8 cellular contexts compared by ENCODE assay signal in the genomic region with DNA sequence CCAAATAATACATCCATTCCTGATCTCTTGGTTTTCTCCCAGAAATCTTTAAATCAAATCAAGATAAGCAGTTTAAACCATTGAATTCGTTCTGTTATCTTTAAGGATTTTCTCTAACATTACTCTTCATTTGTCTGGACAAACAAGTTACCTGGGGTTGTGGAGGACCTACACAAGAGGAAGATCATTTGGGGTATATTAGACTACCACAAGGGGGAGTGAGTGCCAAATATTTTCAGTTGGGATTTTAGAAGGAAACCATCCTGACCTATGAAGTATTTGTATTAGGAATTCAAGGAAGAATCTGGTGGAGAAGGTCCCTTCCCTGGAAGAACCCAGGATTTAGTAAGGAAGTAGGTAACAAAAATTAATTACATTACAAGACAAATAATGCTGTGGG. TPM values are rescaled to one million over a fixed set of nuclear protein-coding genes. Genes with fewer than 3 reads are reported as not detected.
DNase-seq lines count a peak whose midpoint lies in the region; ATAC-seq and TF ChIP-seq lines count a peak whose summit lies in the region.

No MANE protein-coding gene starts in this region.

- TF ChIP-seq CTCF in 22Rv1 (IDR thresholded peaks at IDR 0.05) (peak; percentile 72), GM12873 (IDR thresholded peaks at IDR 0.05; ENCODE audit: insufficient read depth, low read depth, low read length, missing control alignments) (peak; percentile 51), Panc1 (IDR thresholded peaks at IDR 0.05) (peak; percentile 54; the same call in 1 of the 2 replicates), fibroblast of pulmonary artery (IDR thresholded peaks at IDR 0.05; ENCODE audit: low read length, missing control alignments) (peak; percentile 61)

- no TSS peak for BruUV-seq in Panc1 (replicated peaks; lab: Mats Ljungman, UMichigan)

- CTCF ChIA-PET in Panc1 (lab: Charles Lee) = no interaction called here

- H3K4me3 ChIP-seq in Panc1 (ENCODE audit: low read depth in 2 of 2, low read length in 2 of 2) (no peak overlapping the region), fibroblast of pulmonary artery (replicated peaks; ENCODE audit: low read depth, low read length) (no peak overlapping the region)

- H3K36me3 ChIP-seq in Panc1 (ENCODE audit: control insufficient read depth, insufficient read depth, low read length) = no peaks in the 10 kb centered on the region

- H3K4me1 ChIP-seq in Panc1 (ENCODE audit: control insufficient read depth, insufficient read depth, low read length) = no peaks in the 10 kb centered on the region

- intact Hi-C loops in Panc1 (cut with micrococcal nuclease; ENCODE audit: unreplicated experiment) = loop anchor here (10.0 kb wide), 1 partner anchor 179 kb away; no protein-coding TSS in a partner anchor
- intact Hi-C loops in posterior cingulate gyrus (cut with DNase I) = no loop called here

- DNase-seq in Panc1 (ENCODE audit: low read depth, low spot score) = peak; percentile 13
- peak; percentile 33 for DNase-seq in fibroblast of pulmonary artery (ENCODE audit: low read depth)
- no peak for DNase-seq in cortex of kidney (lab: John Stamatoyannopoulos, UW)
- no peak for DNase-seq in activated T-cell treated with anti-CD3 and anti-CD28 coated beads for 4 hours
- no peak for DNase-seq in posterior cingulate gyrus

- in situ Hi-C loops in Panc1 (cut with HindIII; ENCODE audit: low pct_unique_long_range_greater_than_20kb, low sequenced_read_pairs) = no loop called here

- H3K27me3 ChIP-seq in Panc1 (ENCODE audit: control insufficient read depth, insufficient read depth, low read length) = peaks cover 2% of the 10 kb centered on the region; the same call in 1 of the 2 replicates

- H3K27ac ChIP-seq in 22Rv1 (no peak overlapping the region), Panc1 (ENCODE audit: low read length) (no peak overlapping the region)

- H3K9me3 ChIP-seq in Panc1 (ENCODE audit: control insufficient read depth, insufficient read depth, low read depth, low read length) = no peaks in the 10 kb centered on the region

- ATAC-seq in Panc1 (no peak), HG02970 (IDR thresholded peaks at IDR 0.05; ENCODE audit: low FRiP score, unreplicated experiment) (no peak)

- POLR2A ChIA-PET in Panc1 (lab: Charles Lee) = no interaction called here

RNA-seq across cellular contexts. Expression of a gene that starts 12.0 kb away (rescaled TPM):
- total RNA-seq in Panc1 (2021; ENCODE audit: unreplicated experiment) = not detected
- not detected for polyA plus RNA-seq in Panc1 (2012; ENCODE audit: insufficient read length)

RNA-seq across cellular contexts. Expression of a gene that starts 46.6 kb away (rescaled TPM):
- total RNA-seq in Panc1 (2021; ENCODE audit: unreplicated experiment) = 66.1 TPM
- 38.4 TPM for polyA plus RNA-seq in Panc1 (2012; ENCODE audit: insufficient read length)

RNA-seq across cellular contexts. Expression of a gene that starts 59.2 kb away (rescaled TPM):
- 2.0 TPM for total RNA-seq in Panc1 (2021; ENCODE audit: unreplicated experiment)
- polyA plus RNA-seq in Panc1 (2012; ENCODE audit: insufficient read length) = not detected

Comparison
In these comparisons a context has a peak if more than half of its experiments do, and no peak if none do; other contexts are left out.
1. DNase-seq: peak in Panc1 (single experiment) and fibroblast of pulmonary artery (single experiment); none in cortex of kidney (single experiment), activated T-cell treated with anti-CD3 and anti-CD28 coated beads for 4 hours (single experiment) and posterior cingulate gyrus (0 of 10).
2. Peak in every context shown above with its lines, with median percentiles within 50 percentile points of each other: CTCF ChIP-seq.